Comparison of ENCODE assay signal across 1 cellular context in genomic region chr7:44796504-44797328, GRCh38.
TF ChIP-seq lines count a peak whose summit lies in the region.

TSS of gene PPIA (plus strand) at chr7:44796681. CDS start at chr7:44796725, 44 bp downstream.

TF ChIP-seq in HepG2, 621 proteins besides CTCF, POLR2A, EP300 and RAD21 (continued from another document and continues in another):
- TF ChIP-seq HNRNPL (IDR thresholded peaks at IDR 0.05; ENCODE audit: low read depth, low read length): 0 out of 2 replicates have a peak, but pooled peaks have one; percentile 28
- no peak for TF ChIP-seq ZHX1 (CRISPR knock-in tag; IDR thresholded peaks at IDR 0.05; ENCODE audit: low read depth)
- peak; percentile 76; the same call in 1 of the 2 replicates for TF ChIP-seq POLR2AphosphoS2 (IDR thresholded peaks at IDR 0.05; ENCODE audit: low read depth, low read length)
- TF ChIP-seq ZNF20 (CRISPR knock-in tag; IDR thresholded peaks at IDR 0.05): peak; percentile 72; the same call in 1 of the 2 replicates
- TF ChIP-seq NFKB2 (CRISPR knock-in tag; IDR thresholded peaks at IDR 0.05; ENCODE audit: borderline replicate concordance): peak; percentile 52; the same call in 1 of the 2 replicates
- TF ChIP-seq ZNF746 (CRISPR knock-in tag; IDR thresholded peaks at IDR 0.05): no peak; the same call in 1 of the 2 replicates
- TF ChIP-seq ZFP90 (CRISPR knock-in tag; IDR thresholded peaks at IDR 0.05; ENCODE audit: borderline replicate concordance): peak; percentile 96
- 0 out of 2 replicates have a peak, but pooled peaks have one; percentile 42 for TF ChIP-seq THYN1 (CRISPR knock-in tag; IDR thresholded peaks at IDR 0.05; ENCODE audit: borderline replicate concordance, low read depth)
- no peak; the same call in 1 of the 2 replicates for TF ChIP-seq NR2C2 (CRISPR knock-in tag; IDR thresholded peaks at IDR 0.05; ENCODE audit: borderline replicate concordance)
- 0 out of 2 replicates have a peak, but pooled peaks have one; percentile 81 for TF ChIP-seq SATB2 (CRISPR knock-in tag; IDR thresholded peaks at IDR 0.05)
- TF ChIP-seq, protein P1, sequence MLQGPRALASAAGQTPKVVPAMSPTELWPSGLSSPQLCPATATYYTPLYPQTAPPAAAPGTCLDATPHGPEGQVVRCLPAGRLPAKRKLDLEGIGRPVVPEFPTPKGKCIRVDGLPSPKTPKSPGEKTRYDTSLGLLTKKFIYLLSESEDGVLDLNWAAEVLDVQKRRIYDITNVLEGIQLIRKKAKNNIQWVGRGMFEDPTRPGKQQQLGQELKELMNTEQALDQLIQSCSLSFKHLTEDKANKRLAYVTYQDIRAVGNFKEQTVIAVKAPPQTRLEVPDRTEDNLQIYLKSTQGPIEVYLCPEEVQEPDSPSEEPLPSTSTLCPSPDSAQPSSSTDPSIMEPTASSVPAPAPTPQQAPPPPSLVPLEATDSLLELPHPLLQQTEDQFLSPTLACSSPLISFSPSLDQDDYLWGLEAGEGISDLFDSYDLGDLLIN (CRISPR knock-in tag; IDR thresholded peaks at IDR 0.05; ENCODE audit: borderline replicate concordance): no peak; the same call in 1 of the 2 replicates
- peak; percentile 69 for TF ChIP-seq ZFY (CRISPR knock-in tag; IDR thresholded peaks at IDR 0.05)
- TF ChIP-seq ZNF235 (CRISPR knock-in tag; IDR thresholded peaks at IDR 0.05; ENCODE audit: borderline replicate concordance): 0 out of 2 replicates have a peak, but pooled peaks have one; percentile 42
- TF ChIP-seq POGZ (CRISPR knock-in tag; IDR thresholded peaks at IDR 0.05): no peak
- TF ChIP-seq JUND (CRISPR knock-in tag; IDR thresholded peaks at IDR 0.05): peak; percentile 51; the same call in 1 of the 2 replicates
- 0 out of 2 replicates have a peak, but pooled peaks have one; percentile 12 for TF ChIP-seq ZNF614 (CRISPR knock-in tag; IDR thresholded peaks at IDR 0.05; ENCODE audit: borderline replicate concordance)
- TF ChIP-seq JDP2 (CRISPR knock-in tag; IDR thresholded peaks at IDR 0.05; ENCODE audit: borderline replicate concordance): peak; percentile 81; the same call in 1 of the 2 replicates
- TF ChIP-seq ZSCAN20 (CRISPR knock-in tag; IDR thresholded peaks at IDR 0.05; ENCODE audit: borderline replicate concordance): peak; percentile 85; the same call in 1 of the 2 replicates
- no peak for TF ChIP-seq CBX2 (IDR thresholded peaks at IDR 0.05; ENCODE audit: low read depth, low read length)
- no peak for TF ChIP-seq CBX2 (CRISPR knock-in tag; IDR thresholded peaks at IDR 0.05; ENCODE audit: low read depth)
- no peak for TF ChIP-seq SETDB1 (CRISPR knock-in tag; IDR thresholded peaks at IDR 0.05; ENCODE audit: borderline replicate concordance)
- peak; percentile 86 for TF ChIP-seq ZFX (CRISPR knock-in tag; IDR thresholded peaks at IDR 0.05; ENCODE audit: low read depth)
- TF ChIP-seq RFX3 (CRISPR knock-in tag; IDR thresholded peaks at IDR 0.05): no peak
- no peak for TF ChIP-seq KLF15 (CRISPR knock-in tag; IDR thresholded peaks at IDR 0.05; ENCODE audit: borderline replicate concordance)
- TF ChIP-seq ZNF496 (CRISPR knock-in tag; IDR thresholded peaks at IDR 0.05; ENCODE audit: insufficient replicate concordance): no peak
- TF ChIP-seq, protein P2, sequence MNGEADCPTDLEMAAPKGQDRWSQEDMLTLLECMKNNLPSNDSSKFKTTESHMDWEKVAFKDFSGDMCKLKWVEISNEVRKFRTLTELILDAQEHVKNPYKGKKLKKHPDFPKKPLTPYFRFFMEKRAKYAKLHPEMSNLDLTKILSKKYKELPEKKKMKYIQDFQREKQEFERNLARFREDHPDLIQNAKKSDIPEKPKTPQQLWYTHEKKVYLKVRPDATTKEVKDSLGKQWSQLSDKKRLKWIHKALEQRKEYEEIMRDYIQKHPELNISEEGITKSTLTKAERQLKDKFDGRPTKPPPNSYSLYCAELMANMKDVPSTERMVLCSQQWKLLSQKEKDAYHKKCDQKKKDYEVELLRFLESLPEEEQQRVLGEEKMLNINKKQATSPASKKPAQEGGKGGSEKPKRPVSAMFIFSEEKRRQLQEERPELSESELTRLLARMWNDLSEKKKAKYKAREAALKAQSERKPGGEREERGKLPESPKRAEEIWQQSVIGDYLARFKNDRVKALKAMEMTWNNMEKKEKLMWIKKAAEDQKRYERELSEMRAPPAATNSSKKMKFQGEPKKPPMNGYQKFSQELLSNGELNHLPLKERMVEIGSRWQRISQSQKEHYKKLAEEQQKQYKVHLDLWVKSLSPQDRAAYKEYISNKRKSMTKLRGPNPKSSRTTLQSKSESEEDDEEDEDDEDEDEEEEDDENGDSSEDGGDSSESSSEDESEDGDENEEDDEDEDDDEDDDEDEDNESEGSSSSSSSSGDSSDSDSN (CRISPR knock-in tag; IDR thresholded peaks at IDR 0.05): peak; percentile 60
- TF ChIP-seq ZNF674 (CRISPR knock-in tag; IDR thresholded peaks at IDR 0.05; ENCODE audit: low read depth): 0 out of 2 replicates have a peak, but pooled peaks have one; percentile 50
- TF ChIP-seq ZBTB39 (CRISPR knock-in tag; IDR thresholded peaks at IDR 0.05): peak; percentile 59; the same call in 1 of the 2 replicates
- no peak for TF ChIP-seq GATA4 (IDR thresholded peaks at IDR 0.05; ENCODE audit: borderline replicate concordance, low read depth)
- TF ChIP-seq NCOR1 (IDR thresholded peaks at IDR 0.05; ENCODE audit: borderline replicate concordance, low read length): no peak
- peak; percentile 65; the same call in 1 of the 2 replicates for TF ChIP-seq ZSCAN12 (CRISPR knock-in tag; IDR thresholded peaks at IDR 0.05)
- TF ChIP-seq GRHL1 (CRISPR knock-in tag; conservative IDR thresholded peaks at IDR 0.05): no peak
- TF ChIP-seq ZMYM4 (CRISPR knock-in tag; IDR thresholded peaks at IDR 0.05): peak; percentile 82
- 0 out of 2 replicates have a peak, but pooled peaks have one; percentile 28 for TF ChIP-seq ZNF446 (CRISPR knock-in tag; IDR thresholded peaks at IDR 0.05)
- no peak for TF ChIP-seq SCMH1 (CRISPR knock-in tag; IDR thresholded peaks at IDR 0.05; ENCODE audit: borderline replicate concordance)
- TF ChIP-seq, protein P3, sequence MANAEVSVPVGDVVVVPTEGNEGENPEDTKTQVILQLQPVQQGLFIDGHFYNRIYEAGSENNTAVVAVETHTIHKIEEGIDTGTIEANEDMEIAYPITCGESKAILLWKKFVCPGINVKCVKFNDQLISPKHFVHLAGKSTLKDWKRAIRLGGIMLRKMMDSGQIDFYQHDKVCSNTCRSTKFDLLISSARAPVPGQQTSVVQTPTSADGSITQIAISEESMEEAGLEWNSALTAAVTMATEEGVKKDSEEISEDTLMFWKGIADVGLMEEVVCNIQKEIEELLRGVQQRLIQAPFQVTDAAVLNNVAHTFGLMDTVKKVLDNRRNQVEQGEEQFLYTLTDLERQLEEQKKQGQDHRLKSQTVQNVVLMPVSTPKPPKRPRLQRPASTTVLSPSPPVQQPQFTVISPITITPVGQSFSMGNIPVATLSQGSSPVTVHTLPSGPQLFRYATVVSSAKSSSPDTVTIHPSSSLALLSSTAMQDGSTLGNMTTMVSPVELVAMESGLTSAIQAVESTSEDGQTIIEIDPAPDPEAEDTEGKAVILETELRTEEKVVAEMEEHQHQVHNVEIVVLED (CRISPR knock-in tag; IDR thresholded peaks at IDR 0.05; ENCODE audit: borderline replicate concordance): peak; percentile 85; the same call in 1 of the 2 replicates
- 0 out of 2 replicates have a peak, but pooled peaks have one; percentile 55 for TF ChIP-seq ERF (CRISPR knock-in tag; IDR thresholded peaks at IDR 0.05)
- TF ChIP-seq HOXD1 (CRISPR knock-in tag; IDR thresholded peaks at IDR 0.05): peak; percentile 48; the same call in 1 of the 2 replicates
- TF ChIP-seq ZNF672 (CRISPR knock-in tag; IDR thresholded peaks at IDR 0.05): peak; percentile 5; the same call in 1 of the 2 replicates
- 0 out of 2 replicates have a peak, but pooled peaks have one; percentile 36 for TF ChIP-seq ZNF557 (CRISPR knock-in tag; IDR thresholded peaks at IDR 0.05)
- TF ChIP-seq CREB1 (IDR thresholded peaks at IDR 0.05): peak; percentile 86
- TF ChIP-seq CREB1 (CRISPR knock-in tag; IDR thresholded peaks at IDR 0.05): no peak
- TF ChIP-seq ZNF335 (CRISPR knock-in tag; IDR thresholded peaks at IDR 0.05): no peak; the same call in 1 of the 2 replicates
- peak; percentile 15 for TF ChIP-seq ZNF350 (CRISPR knock-in tag; IDR thresholded peaks at IDR 0.05; ENCODE audit: borderline replicate concordance, low read depth)
- no peak for TF ChIP-seq ZNF839 (CRISPR knock-in tag; IDR thresholded peaks at IDR 0.05; ENCODE audit: borderline replicate concordance)
- TF ChIP-seq ZBTB21 (CRISPR knock-in tag; IDR thresholded peaks at IDR 0.05): no peak
- 0 out of 2 replicates have a peak, but pooled peaks have one; percentile 48 for TF ChIP-seq ZSCAN30 (CRISPR knock-in tag; IDR thresholded peaks at IDR 0.05)
- no peak for TF ChIP-seq KLF13 (CRISPR knock-in tag; IDR thresholded peaks at IDR 0.05)
- TF ChIP-seq PATZ1 (CRISPR knock-in tag; IDR thresholded peaks at IDR 0.05): 0 out of 2 replicates have a peak, but pooled peaks have one; percentile 36
- TF ChIP-seq MED13 (CRISPR knock-in tag; IDR thresholded peaks at IDR 0.05): peak; percentile 80; the same call in 1 of the 2 replicates
- peak; percentile 72 for TF ChIP-seq ZNF431 (CRISPR knock-in tag; IDR thresholded peaks at IDR 0.05; ENCODE audit: borderline replicate concordance, low read depth)
- peak; percentile 97; the same call in 1 of the 2 replicates for TF ChIP-seq PBX3 (CRISPR knock-in tag; IDR thresholded peaks at IDR 0.05; ENCODE audit: borderline replicate concordance)
- no peak for TF ChIP-seq FIP1L1 (IDR thresholded peaks at IDR 0.05; ENCODE audit: borderline replicate concordance, insufficient read depth, low read depth, low read length)
